Comparison of ENCODE assay signal across 8 cellular contexts in the genomic region with DNA sequence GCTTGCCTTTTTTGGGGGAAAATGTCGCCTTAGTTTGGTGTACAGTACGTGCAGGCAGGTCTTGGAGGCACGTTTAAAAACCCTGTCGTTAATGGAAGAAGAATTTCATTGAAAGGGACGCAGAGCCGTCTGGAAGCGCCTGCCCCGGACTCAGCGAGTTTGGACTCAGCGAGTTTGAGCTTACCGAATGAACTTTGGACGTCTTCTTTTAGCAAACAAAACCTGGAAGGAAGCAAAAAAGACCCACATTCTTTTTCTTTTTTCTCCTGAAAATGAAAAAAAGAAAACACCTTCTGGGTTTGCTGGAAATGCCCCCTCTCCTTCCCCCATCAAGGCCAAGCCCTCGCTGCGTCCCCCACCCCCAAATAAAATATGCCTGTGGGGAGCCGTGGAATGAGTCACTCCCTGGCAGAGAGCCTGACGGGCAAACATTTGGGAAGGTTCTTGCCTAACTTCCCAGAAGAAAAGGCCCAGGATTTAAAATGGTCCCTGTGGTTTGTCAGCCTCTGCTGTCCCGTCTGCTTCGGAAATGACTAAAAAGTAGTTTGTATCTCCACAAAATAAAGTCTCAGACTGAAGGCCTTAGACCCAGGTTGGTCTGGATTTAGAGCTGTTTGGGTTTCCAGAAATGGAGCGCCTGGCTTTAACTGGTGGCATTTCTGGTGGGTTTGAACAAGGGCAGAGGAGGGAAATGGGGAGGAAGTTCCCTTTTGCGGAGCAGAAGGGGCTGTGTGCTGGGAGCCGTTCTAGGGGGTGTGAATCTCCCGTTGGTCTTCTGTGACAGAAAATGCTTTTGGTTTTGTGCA. TPM values are rescaled to one million over a fixed set of nuclear protein-coding genes. Genes with fewer than 3 reads are reported as not detected.
DNase-seq lines count a peak whose midpoint lies in the region; ATAC-seq and TF ChIP-seq lines count a peak whose summit lies in the region.

No MANE protein-coding gene starts in this region.

- H3K36me3 ChIP-seq in endodermal cell (ENCODE audit: control insufficient read depth, insufficient read depth, low read length): no peaks in the 10 kb centered on the region
- H3K36me3 ChIP-seq in mucosa of rectum (ENCODE audit: control insufficient read depth in 2 of 2, insufficient read depth in 2 of 2, low read length in 2 of 2): no peaks in the 10 kb centered on the region

- no peak for TF ChIP-seq CTCF in endodermal cell (conservative IDR thresholded peaks at IDR 0.05)

- H3K4me3 ChIP-seq in endodermal cell (ENCODE audit: low read length) (peak overlapping the region; percentile 73), mucosa of rectum (ENCODE audit: low read length in 2 of 2) (peak overlapping the region; percentile 87 to 88)

- H3K4me3 Mint-ChIP-seq in activated T-cell treated with anti-CD3 and anti-CD28 coated beads, Interleukin-2, amount 50 U/mL, for 24 hours: peak overlapping the region; percentile 88
- peak overlapping the region; percentile 88 for H3K4me3 Mint-ChIP-seq in endodermal cell

- H3K9ac ChIP-seq in endodermal cell (ENCODE audit: extremely low read depth, low read length, poor library complexity, severe bottlenecking): peak overlapping the region; percentile 66
- peak overlapping the region; percentile 76 to 87 for H3K9ac ChIP-seq in mucosa of rectum (ENCODE audit: low read depth in 1 of 2, low read length in 2 of 2)

- H3K9me3 ChIP-seq in endodermal cell (ENCODE audit: control insufficient read depth, low read length) (no peaks in the 10 kb centered on the region), mucosa of rectum (ENCODE audit: control insufficient read depth in 2 of 2, low read length in 2 of 2) (no peaks in the 10 kb centered on the region)

- H3K27ac ChIP-seq in endodermal cell (ENCODE audit: low read depth, low read length) (peak overlapping the region; percentile 68), mucosa of rectum (ENCODE audit: low read depth in 2 of 2, low read length in 2 of 2) (peak overlapping the region; percentile 86 to 88)

- peaks cover 57% of the 10 kb centered on the region for H3K4me1 Mint-ChIP-seq in activated T-cell treated with anti-CD3 and anti-CD28 coated beads, Interleukin-2, amount 50 U/mL, for 24 hours (ENCODE audit: low read depth)
- peaks cover 25% of the 10 kb centered on the region for H3K4me1 Mint-ChIP-seq in endodermal cell

- peaks cover 59% of the 10 kb centered on the region for H3K27me3 Mint-ChIP-seq in activated T-cell treated with anti-CD3 and anti-CD28 coated beads, Interleukin-2, amount 50 U/mL, for 24 hours
- H3K27me3 Mint-ChIP-seq in endodermal cell (ENCODE audit: insufficient read depth): no peaks in the 10 kb centered on the region

- H3K36me3 Mint-ChIP-seq in activated T-cell treated with anti-CD3 and anti-CD28 coated beads, Interleukin-2, amount 50 U/mL, for 24 hours (ENCODE audit: low read depth): peaks cover 4% of the 10 kb centered on the region
- no peaks in the 10 kb centered on the region for H3K36me3 Mint-ChIP-seq in endodermal cell (ENCODE audit: low read depth)

- H3K27me3 ChIP-seq in endodermal cell (ENCODE audit: control insufficient read depth, insufficient read depth, low read length, poor library complexity, severe bottlenecking): no peaks in the 10 kb centered on the region
- H3K27me3 ChIP-seq in mucosa of rectum (ENCODE audit: control insufficient read depth in 2 of 2, insufficient read depth in 2 of 2, low read length in 2 of 2): no peaks in the 10 kb centered on the region

- WGBS in endodermal cell (ENCODE audit: insufficient coverage in 1 of 2, insufficient read length in 1 of 2), 2 experiments: 20 to 36% methylated on average over 12 to 22 of the region's 22 CpGs

- no peak for DNase-seq in activated T-cell treated with anti-CD3 and anti-CD28 coated beads, Interleukin-2, amount 50 U/mL, for 24 hours
- no peak for DNase-seq in activated T-cell treated with anti-CD3 and anti-CD28 coated beads, Interleukin-2, amount 50 U/mL, for 48 hours
- peak; percentile 92 for DNase-seq in RPMI7951 (ENCODE audit: low read depth)
- DNase-seq in endodermal cell: no peak
- DNase-seq in stimulated activated CD4-positive, alpha-beta T cell treated with anti-CD3 and anti-CD28 coated beads, Interleukin-4, amount 100 ng/mL, for 1 hour: no peak
- no peak for DNase-seq in COR-L47 (lab: John Stamatoyannopoulos, UW)

- peaks cover 4% of the 10 kb centered on the region for H3K4me1 ChIP-seq in endodermal cell (ENCODE audit: control insufficient read depth, insufficient read depth, low read length)
- peaks cover 46 to 53% of the 10 kb centered on the region in 2 donors for H3K4me1 ChIP-seq in mucosa of rectum (ENCODE audit: control insufficient read depth in 2 of 2, insufficient read depth in 2 of 2, low read length in 2 of 2)

- H3K9me3 Mint-ChIP-seq in activated T-cell treated with anti-CD3 and anti-CD28 coated beads, Interleukin-2, amount 50 U/mL, for 24 hours: no peaks in the 10 kb centered on the region
- no peaks in the 10 kb centered on the region for H3K9me3 Mint-ChIP-seq in endodermal cell

- no peak for ATAC-seq in GM21367 (IDR thresholded peaks at IDR 0.05; ENCODE audit: unreplicated experiment)

- H3K27ac Mint-ChIP-seq in activated T-cell treated with anti-CD3 and anti-CD28 coated beads, Interleukin-2, amount 50 U/mL, for 24 hours: peak overlapping the region; percentile 32
- peak overlapping the region; percentile 76 for H3K27ac Mint-ChIP-seq in endodermal cell

RNA-seq across cellular contexts. Expression of a gene that starts 1.7 kb away (rescaled TPM):
- 23.9 and 27.5 TPM in 2 replicates for total RNA-seq in RPMI7951 (2014; rRNA removed; shearing (Covaris generic))
- 10 to 100 TPM; 17.1 to 32.5 TPM for total RNA-seq in endodermal cell
- polyA plus RNA-seq in endodermal cell (2013, experiment 1 of 2): 18.7 TPM
- 19.7 TPM for polyA plus RNA-seq in endodermal cell (2013, experiment 2 of 2)
